9 cellular contexts compared by ENCODE assay signal in genomic region chr17:57441270-57441600, GRCh38.
A peak's percentile ranks its signal among the peaks of the same experiment; 100 is the strongest.
DNase-seq lines count a peak whose midpoint lies in the region; ATAC-seq and TF ChIP-seq lines count a peak whose summit lies in the region.
"Had no signal": no experiment of that assay in that cellular context is flagged by ENCODE, and none has a peak within 500 bp of the region (broad histone marks: within the 10 kb centered on the region; RNA-seq: fewer than 3 reads in every experiment).

No MANE protein-coding gene starts in this region.

- WGBS in psoas muscle, 3 donors = 10 to 75% (median 52%) methylated on average over 1 of the region's 1 CpG

- TF ChIP-seq POLR2A in erythroblast (IDR thresholded peaks at IDR 0.05; ENCODE audit: low read length) = no peak

- peak overlapping the region; percentile 58 for H3K4me3 Mint-ChIP-seq in MCF 10A (ENCODE audit: unreplicated experiment)

- no TSS peak for BruUV-seq in MCF 10A (replicated peaks; lab: Mats Ljungman, UMichigan)

- H3K9me3 Mint-ChIP-seq in MCF 10A (ENCODE audit: unreplicated experiment) = no peaks in the 10 kb centered on the region

- no peaks in the 10 kb centered on the region for H3K27me3 ChIP-seq in psoas muscle (ENCODE audit: insufficient read depth in 3 of 3, low read length in 2 of 3)

- POLR2A ChIA-PET in MCF 10A (lab: Yijun Ruan, JAX) = interaction anchor here (0.5 to 2.1 kb wide), 4 partner anchors 18 to 72 kb away, joined by 3 to 16 read pairs (median 4); no protein-coding TSS in a partner anchor

- peaks cover 46% of the 10 kb centered on the region for H3K4me1 Mint-ChIP-seq in MCF 10A (ENCODE audit: insufficient read depth, unreplicated experiment)

- TF ChIP-seq CTCF in MCF 10A (IDR thresholded peaks at IDR 0.05; ENCODE audit: unreplicated experiment) (no peak), psoas muscle (IDR thresholded peaks at IDR 0.05) (no peak)

- H3K27ac ChIP-seq in psoas muscle = peak overlapping the region; percentile 92

- peaks cover 56% of the 10 kb centered on the region for H3K4me1 ChIP-seq in psoas muscle

- CTCF ChIA-PET in MCF 10A (lab: Yijun Ruan, JAX) = interaction anchor here (0.5 to 2.0 kb wide), 11 partner anchors 10 to 334 kb away, joined by 3 to 9 read pairs (median 3); no protein-coding TSS in a partner anchor

- ATAC-seq in GM18909 (IDR thresholded peaks at IDR 0.05; ENCODE audit: poor library complexity, unreplicated experiment) (peak; percentile 51), HG03064 (IDR thresholded peaks at IDR 0.05; ENCODE audit: low read depth, unreplicated experiment) (peak; percentile 46), psoas muscle (no peak)

- H3K27ac Mint-ChIP-seq in MCF 10A (ENCODE audit: low read depth, unreplicated experiment) = peak overlapping the region; percentile 88

- H3K27me3 Mint-ChIP-seq in MCF 10A (ENCODE audit: insufficient read depth, unreplicated experiment) = no peaks in the 10 kb centered on the region

- no peaks in the 10 kb centered on the region for H3K9me3 ChIP-seq in psoas muscle

- H3K36me3 Mint-ChIP-seq in MCF 10A (ENCODE audit: insufficient read depth, unreplicated experiment) = peaks cover 25% of the 10 kb centered on the region

- intact Hi-C loops in MCF 10A (cut with micrococcal nuclease) = loop anchor here (2.0 to 5.0 kb wide), 4 partner anchors 70 to 231 kb away; partner anchors contain the start of gene MSI2
- intact Hi-C loops in psoas muscle (cut with DNase I) = no loop called here

- H3K36me3 ChIP-seq in psoas muscle (ENCODE audit: insufficient read depth in 1 of 2, low read depth in 1 of 2) = no peaks in the 10 kb centered on the region

- H3K4me3 ChIP-seq in psoas muscle = no peak overlapping the region

- DNase-seq in MCF 10A (ENCODE audit: unreplicated experiment) (no peak), psoas muscle (no peak), NCI-H69 (lab: John Stamatoyannopoulos, UW) (no peak), erythroblast (lab: John Stamatoyannopoulos, UW) (no peak), NCI-H446 treated with DMSO at 0.1 percent for 48 hours (lab: John Stamatoyannopoulos, UW) (no peak)
- DNase-seq in stimulated activated CD8-positive, alpha-beta memory T cell treated with anti-CD3 and anti-CD28 coated beads, Interleukin-4, amount 100 ng/mL, for 48 hours = no peak
- DNase-seq: NCI-H1105 treated with DMSO at 0.1 percent for 48 hours had no signal

Comparison
In these comparisons a context has a peak if more than half of its experiments do, and no peak if none do; other contexts are left out.
1. ATAC-seq: peak in GM18909 (single experiment) and HG03064 (single experiment); none in psoas muscle (0 of 4).